ENCODE assay signal across 20 cellular contexts in genomic region chr22:48249721-48250268, GRCh38.
"Had no signal": no experiment of that assay in that cellular context is flagged by ENCODE, and none has a peak within 500 bp of the region (broad histone marks: within the 10 kb centered on the region; RNA-seq: fewer than 3 reads in every experiment).

No MANE protein-coding gene starts in this region.

- H3K4me3 ChIP-seq: SJCRH30 had no signal

- ATAC-seq: Panc1, PC-3 had no signal

- H3K36me3 ChIP-seq: SJCRH30 had no signal

- H3K9me3 ChIP-seq: SJCRH30 had no signal

- DNase-seq: KBM-7, NCI-H1092, NCI-H1105 treated with DMSO at 0.1 percent for 48 hours, NCI-H1417 treated with DMSO at 0.1 percent for 48 hours, NCI-H146, NCI-H1694 treated with DMSO at 0.1 percent for 48 hours, NCI-H1930, NCI-H2081, NCI-H2107, NCI-H2227 treated with DMSO at 0.1 percent for 48 hours, NCI-H446, NCI-H510A, NCI-H524 treated with DMSO at 0.1 percent for 48 hours, NCI-H69, NCI-H774, PC-3, SHP77 treated with DMSO at 0.1 percent for 48 hours, SJCRH30 had no signal

- H3K27ac ChIP-seq: RWPE1, SJCRH30 had no signal

- H3K4me1 ChIP-seq: SJCRH30 had no signal
